19 cellular contexts compared by ENCODE assay signal in genomic region chr2:38345323-38346038, GRCh38. TPM values are rescaled to one million over a fixed set of nuclear protein-coding genes. Genes with fewer than 3 reads are reported as not detected.
A peak's percentile ranks its signal among the peaks of the same experiment; 100 is the strongest.
DNase-seq lines count a peak whose midpoint lies in the region; ATAC-seq, FAIRE-seq and TF ChIP-seq lines count a peak whose summit lies in the region.
"Had no signal": no experiment of that assay in that cellular context is flagged by ENCODE, and none has a peak within 500 bp of the region (broad histone marks: within the 10 kb centered on the region; RNA-seq: fewer than 3 reads in every experiment).

No MANE protein-coding gene starts in this region.

- no peak for TF ChIP-seq EP300 in A549 (IDR thresholded peaks at IDR 0.05)
- no peak for TF ChIP-seq EP300 in sigmoid colon (IDR thresholded peaks at IDR 0.05)
- TF ChIP-seq EP300 in ovary (IDR thresholded peaks at IDR 0.05): no peak

- H3K27me3 ChIP-seq in endodermal cell (ENCODE audit: control insufficient read depth, insufficient read depth, low read length, poor library complexity, severe bottlenecking) (no peaks in the 10 kb centered on the region), sigmoid colon (no peaks in the 10 kb centered on the region), ovary (no peaks in the 10 kb centered on the region)

- H3K4me3 Mint-ChIP-seq in endodermal cell: no peak overlapping the region
- H3K4me3 Mint-ChIP-seq: CD4-positive, alpha-beta memory T cell had no signal

- H3K4me1 ChIP-seq in A549: no peaks in the 10 kb centered on the region
- H3K4me1 ChIP-seq in endodermal cell (ENCODE audit: control insufficient read depth, insufficient read depth, low read length): peaks cover 2% of the 10 kb centered on the region
- H3K4me1 ChIP-seq in sigmoid colon: peaks cover 0 to 49% (median 32%) of the 10 kb centered on the region in 4 donors
- H3K4me1 ChIP-seq in ovary (ENCODE audit: insufficient read depth): no peaks in the 10 kb centered on the region
- H3K4me1 ChIP-seq: HAP-1 had no signal

- no peak overlapping the region for H3K27ac Mint-ChIP-seq in endodermal cell
- H3K27ac Mint-ChIP-seq: CD4-positive, alpha-beta memory T cell had no signal

- H3K9me3 ChIP-seq in A549 (peaks cover 7% of the 10 kb centered on the region; the same call in 1 of the 3 replicates), endodermal cell (ENCODE audit: control insufficient read depth, low read length) (peaks cover 45% of the 10 kb centered on the region), sigmoid colon (no peaks in the 10 kb centered on the region), ovary (no peaks in the 10 kb centered on the region)
- H3K9me3 ChIP-seq: HAP-1 had no signal

- no peak overlapping the region for H3K4me2 ChIP-seq in A549

- intact Hi-C loops in sigmoid colon (cut with DNase I): no loop called here
- intact Hi-C loops in ovary (cut with DNase I): no loop called here

- WGBS in A549 (ENCODE audit: missing lambda C conversion rate): 92% methylated on average over 5 of the region's 5 CpGs
- WGBS in endodermal cell (ENCODE audit: insufficient coverage in 1 of 2, insufficient read length in 1 of 2), 2 experiments: 97 to 98% methylated on average over 4 to 5 of the region's 5 CpGs
- 94 to 95% methylated on average over 5 of the region's 5 CpGs for WGBS in sigmoid colon, 2 donors
- WGBS in ovary, 3 donors: 83 to 94% (median 88%) methylated on average over 5 of the region's 5 CpGs

- H3K9ac ChIP-seq in endodermal cell (ENCODE audit: extremely low read depth, low read length, poor library complexity, severe bottlenecking): no peak overlapping the region
- H3K9ac ChIP-seq: GM23248 had no signal

- peaks cover 3% of the 10 kb centered on the region for H3K4me1 Mint-ChIP-seq in endodermal cell

- POLR2A ChIA-PET in A549 (lab: Yijun Ruan, JAX): interaction anchor here (1.2 kb wide), 1 partner anchor 37 kb away, joined by 3 read pairs; no protein-coding TSS in a partner anchor

- TF ChIP-seq POLR2A in A549 (IDR thresholded peaks at IDR 0.05; ENCODE audit: low read length) (no peak), GM12891 (IDR thresholded peaks at IDR 0.05; ENCODE audit: low read depth, low read length) (no peak), sigmoid colon (IDR thresholded peaks at IDR 0.05) (no peak), ovary (IDR thresholded peaks at IDR 0.05) (no peak)

- FAIRE-seq in A549 (lab: Jason Lieb, UNC) (no peak), GM12891 (lab: Jason Lieb, UNC) (peak; percentile 43)
- FAIRE-seq: A204.1, GM19239, HTR-8/SVneo had no signal

- ATAC-seq in A549: no peak
- ATAC-seq in HG02798 (IDR thresholded peaks at IDR 0.05; ENCODE audit: poor library complexity, unreplicated experiment): no peak
- no peak for ATAC-seq in GM19023 (IDR thresholded peaks at IDR 0.05; ENCODE audit: unreplicated experiment)

- peaks cover 13% of the 10 kb centered on the region for H3K9me3 Mint-ChIP-seq in endodermal cell

- no peak overlapping the region for H3K4me3 ChIP-seq in A549
- H3K4me3 ChIP-seq in endodermal cell (ENCODE audit: low read length): peak overlapping the region; percentile 55
- H3K4me3 ChIP-seq in sigmoid colon: no peak overlapping the region
- no peak overlapping the region for H3K4me3 ChIP-seq in ovary
- H3K4me3 ChIP-seq: GM23248, HAP-1 had no signal

- CTCF ChIA-PET in A549 (lab: Yijun Ruan, JAX): interaction anchor here (0.6 to 2.6 kb wide), 6 partner anchors 8 to 236 kb away, joined by 3 to 7 read pairs (median 3); no protein-coding TSS in a partner anchor

- H3K27ac ChIP-seq in A549 (no peak overlapping the region), endodermal cell (ENCODE audit: low read depth, low read length) (no peak overlapping the region), sigmoid colon (peak overlapping the region; percentile 15 to 55 (median 43)), ovary (no peak overlapping the region)
- H3K27ac ChIP-seq: C4-2B, GM23248 had no signal

- TF ChIP-seq RAD21 in A549 (conservative IDR thresholded peaks at IDR 0.05 in 1 of 2, IDR thresholded peaks at IDR 0.05 in 1 of 2): no peak

- H3K27me3 Mint-ChIP-seq in endodermal cell (ENCODE audit: insufficient read depth): no peaks in the 10 kb centered on the region
- H3K27me3 Mint-ChIP-seq: CD4-positive, alpha-beta memory T cell had no signal

- H3K36me3 ChIP-seq in endodermal cell (ENCODE audit: control insufficient read depth, insufficient read depth, low read length): peaks cover 89% of the 10 kb centered on the region
- peaks cover 9 to 30% (median 15%) of the 10 kb centered on the region in 4 donors for H3K36me3 ChIP-seq in sigmoid colon
- H3K36me3 ChIP-seq in ovary: no peaks in the 10 kb centered on the region

- TF ChIP-seq CTCF in A549 (IDR thresholded peaks at IDR 0.05) (no peak), endodermal cell (conservative IDR thresholded peaks at IDR 0.05) (no peak), sigmoid colon (IDR thresholded peaks at IDR 0.05) (no peak), ovary (IDR thresholded peaks at IDR 0.05) (no peak)

- H3K36me3 Mint-ChIP-seq in endodermal cell (ENCODE audit: low read depth): peaks cover 42% of the 10 kb centered on the region

- no peak for DNase-seq in A549 (ENCODE audit: low read depth in 1 of 2, low spot score in 1 of 2)
- DNase-seq in GM12891 (ENCODE audit: insufficient read length, low spot score): no peak
- no peak for DNase-seq in endodermal cell
- no peak for DNase-seq in sigmoid colon
- DNase-seq in ovary: no peak
- DNase-seq: AML-193; CD4-positive, alpha-beta memory T cell; DMS153; DMS79 treated with DMSO at 0.1 percent for 48 hours; GF-D8; GM23248; KG1 had no signal

TF ChIP-seq in A549, 52 proteins besides CTCF, POLR2A, EP300 and RAD21:
- peak; percentile 38 for TF ChIP-seq MAFK (IDR thresholded peaks at IDR 0.05; ENCODE audit: partially characterized antibody)
- TF ChIP-seq, protein P1, sequence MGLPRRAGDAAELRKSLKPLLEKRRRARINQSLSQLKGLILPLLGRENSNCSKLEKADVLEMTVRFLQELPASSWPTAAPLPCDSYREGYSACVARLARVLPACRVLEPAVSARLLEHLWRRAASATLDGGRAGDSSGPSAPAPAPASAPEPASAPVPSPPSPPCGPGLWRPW (IDR thresholded peaks at IDR 0.05): no peak

TF ChIP-seq in GM12891, 5 proteins besides CTCF, POLR2A, EP300 and RAD21:
- no peak for TF ChIP-seq POU2F2 (IDR thresholded peaks at IDR 0.05; ENCODE audit: low read depth, low read length)
- no peak for TF ChIP-seq SPI1 (IDR thresholded peaks at IDR 0.05; ENCODE audit: low read depth, low read length)
- no peak for TF ChIP-seq TAF1 (IDR thresholded peaks at IDR 0.05; ENCODE audit: low read depth, low read length)
- TF ChIP-seq PAX5 (IDR thresholded peaks at IDR 0.05; ENCODE audit: insufficient read depth, low read length, severe bottlenecking): no peak
- TF ChIP-seq POLR2AphosphoS5 (IDR thresholded peaks at IDR 0.05; ENCODE audit: low read depth, low read length): no peak

RNA-seq across cellular contexts. Expression of gene ATL2, which starts 31.6 kb away (rescaled TPM):
- polyA plus RNA-seq in A549 (2011; rRNA removed) (75.1 and 85.3 TPM in 2 replicates), A549 (2017; fragmentation: RNase III; extraction: RNeasy Plus Mini Kit Qiagen cat#74134 plus additional on column Dnase treatment) (77.5 to 83.0 TPM (median 77.6 TPM) in 3 replicates), sigmoid colon (10 to 100 TPM; 12.7 to 26.0 (median 15.0) TPM), ovary (10 to 100 TPM; 47.9 to 53.6 TPM)
- polyA plus RNA-seq in A549 (2012; cell fraction: cytosol; rRNA removed): 37.1 and 61.7 TPM in 2 replicates
- polyA plus RNA-seq in A549 (2012; cell fraction: nucleus; rRNA removed): 50.1 and 55.6 TPM in 2 replicates
- 47.7 and 51.2 TPM in 2 replicates for polyA minus RNA-seq in A549 (2011; rRNA and poly(A)+ RNA removed)
- 19.6 TPM for polyA plus RNA-seq in GM12891 (2012; ENCODE audit: low read depth, missing spikeins)
- total RNA-seq in endodermal cell (100 to 1,000 TPM; 125 to 139 TPM), sigmoid colon (100 to 1,000 TPM; 176 to 271 (median 205) TPM), ovary (100 to 1,000 TPM in 2 of 7 donors, 10 to 100 TPM in 5; 75.2 to 149 (median 96.3) TPM)
- polyA plus RNA-seq in endodermal cell (2013, experiment 1 of 2): 90.9 TPM
- polyA plus RNA-seq in endodermal cell (2013, experiment 2 of 2): 94.2 TPM

Comparison
In these comparisons a context has a peak if more than half of its experiments do, and no peak if none do; other contexts are left out.
1. H3K27ac ChIP-seq: peak in sigmoid colon (4 of 4); none in A549 (0 of 2), endodermal cell (single experiment) and ovary (0 of 2).